In the genomic region with DNA sequence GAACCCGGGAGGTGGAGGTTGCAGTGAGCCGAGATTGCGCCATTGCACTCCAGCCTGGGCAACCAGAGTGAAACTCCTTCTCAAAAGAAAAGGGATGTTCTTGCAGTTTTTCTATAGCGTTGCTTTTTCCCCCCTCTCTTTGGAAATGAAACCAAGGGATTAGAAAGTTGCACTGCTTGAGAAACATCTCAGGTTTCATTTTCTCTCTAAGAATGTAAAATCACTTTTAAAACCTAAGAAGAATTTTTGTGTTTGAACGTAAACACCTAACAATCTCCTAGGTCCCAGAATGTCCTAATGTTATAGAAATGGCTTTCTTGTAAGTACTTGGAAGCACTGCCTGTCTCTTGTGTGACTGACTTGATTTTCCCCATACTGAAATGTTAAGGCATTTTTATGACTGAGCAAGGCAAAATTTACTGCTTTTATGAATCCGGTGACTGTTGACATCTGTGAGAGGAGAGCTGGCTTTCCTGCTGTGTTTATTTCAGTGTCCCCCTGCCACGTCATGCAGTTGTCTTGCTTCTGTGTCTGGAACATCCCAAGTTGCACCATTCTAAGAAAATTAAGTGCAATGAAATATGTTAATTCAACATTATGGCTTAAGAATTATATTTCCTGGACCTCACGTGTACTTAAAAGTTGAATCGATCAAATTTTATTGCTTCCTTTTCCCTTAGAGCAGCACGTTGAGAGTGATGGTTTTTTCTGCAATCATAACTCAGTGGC, we compare ENCODE assay signal across 15 cellular contexts. TPM values are rescaled to one million over a fixed set of nuclear protein-coding genes. Genes with fewer than 3 reads are reported as not detected.
DNase-seq lines count a peak whose midpoint lies in the region; ATAC-seq, FAIRE-seq and TF ChIP-seq lines count a peak whose summit lies in the region.
"Had no signal": no experiment of that assay in that cellular context is flagged by ENCODE, and none has a peak within 500 bp of the region (broad histone marks: within the 10 kb centered on the region; RNA-seq: fewer than 3 reads in every experiment).

No MANE protein-coding gene starts in this region.

- peaks cover 9% of the 10 kb centered on the region for H3K4me1 ChIP-seq in endothelial cell of umbilical vein (ENCODE audit: control insufficient read depth, extremely low read depth, insufficient read depth, low read length)
- H3K4me1 ChIP-seq: tibial artery had no signal

- no peak overlapping the region for H3K27ac ChIP-seq in endothelial cell of umbilical vein (ENCODE audit: insufficient read depth, low read depth, low read length)
- H3K27ac ChIP-seq: tibial artery had no signal

- no peak for TF ChIP-seq POLR2A in endothelial cell of umbilical vein (IDR thresholded peaks at IDR 0.05; ENCODE audit: low read depth, low read length)

- H3K9me1 ChIP-seq in endothelial cell of umbilical vein (replicated peaks; ENCODE audit: control insufficient read depth, extremely low read depth, insufficient read depth, low read length) = no peaks in the 10 kb centered on the region

- H3K36me3 Mint-ChIP-seq in activated CD4-positive, alpha-beta T cell treated with anti-CD3 and anti-CD28 coated beads, Interleukin-2, amount 10 ng/mL, durations not matched to agents 7 days and 5 days (ENCODE audit: low read depth) = peaks cover 25% of the 10 kb centered on the region
- H3K36me3 Mint-ChIP-seq in stimulated activated effector memory CD8-positive, alpha-beta T cell treated with anti-CD3 and anti-CD28 coated beads, Interleukin-12 subunit alpha, Interleukin-12 subunit beta, amount 100 ng/mL, for 72 hours = peaks cover 50% of the 10 kb centered on the region

- peaks cover 27% of the 10 kb centered on the region for H3K4me1 Mint-ChIP-seq in activated CD4-positive, alpha-beta T cell treated with anti-CD3 and anti-CD28 coated beads, Interleukin-2, amount 10 ng/mL, durations not matched to agents 7 days and 5 days
- peaks cover 28% of the 10 kb centered on the region for H3K4me1 Mint-ChIP-seq in stimulated activated effector memory CD8-positive, alpha-beta T cell treated with anti-CD3 and anti-CD28 coated beads, Interleukin-12 subunit alpha, Interleukin-12 subunit beta, amount 100 ng/mL, for 72 hours

- dilution Hi-C loops in endothelial cell of umbilical vein (cut with MboI; ENCODE audit: extremely low pct_ligation_motif_present, low sequenced_read_pairs) = no loop called here

- no peak overlapping the region for H3K4me3 ChIP-seq in endothelial cell of umbilical vein (replicated peaks in 1 of 3; ENCODE audit: insufficient read depth in 1 of 3, low read depth in 1 of 3, low read length in 3 of 3)
- H3K4me3 ChIP-seq: lung, tibial artery had no signal

- no peak overlapping the region for H2AFZ ChIP-seq in endothelial cell of umbilical vein (ENCODE audit: low read depth, low read length)

- H3K27ac Mint-ChIP-seq in activated CD4-positive, alpha-beta T cell treated with anti-CD3 and anti-CD28 coated beads, Interleukin-2, amount 10 ng/mL, durations not matched to agents 7 days and 5 days = peak overlapping the region; percentile 68
- peak overlapping the region; percentile 90 for H3K27ac Mint-ChIP-seq in stimulated activated effector memory CD8-positive, alpha-beta T cell treated with anti-CD3 and anti-CD28 coated beads, Interleukin-12 subunit alpha, Interleukin-12 subunit beta, amount 100 ng/mL, for 72 hours

- no peak for DNase-seq in activated CD4-positive, alpha-beta T cell treated with anti-CD3 and anti-CD28 coated beads, Interleukin-2, amount 10 ng/mL, durations not matched to agents 7 days and 5 days
- no peak for DNase-seq in activated CD4-positive, alpha-beta T cell treated with anti-CD3 and anti-CD28 coated beads for 4 hours
- peak; percentile 74 to 82 for DNase-seq in NOMO-1 (lab: John Stamatoyannopoulos, UW; ENCODE audit: unreplicated experiment in 2 of 2)
- DNase-seq in endothelial cell of umbilical vein (ENCODE audit: low read depth, low spot score) = peak; percentile 27
- no peak for DNase-seq in stimulated activated effector memory CD8-positive, alpha-beta T cell treated with anti-CD3 and anti-CD28 coated beads, Interleukin-12 subunit alpha, Interleukin-12 subunit beta, amount 100 ng/mL, for 72 hours (ENCODE audit: low spot score in 2 of 2)
- DNase-seq in occipital lobe (lab: John Stamatoyannopoulos, UW) = no peak
- DNase-seq in NCI-H345 (lab: John Stamatoyannopoulos, UW) = no peak
- DNase-seq: activated gamma-delta T cell treated with Interleukin-2 at 50 U/mL for 16 hours, DMS 273 treated with DMSO at 0.1 percent for 48 hours, KG1, NCI-H2107, tibial artery had no signal

- CTCF ChIA-PET in activated CD4-positive, alpha-beta T cell treated with anti-CD3 and anti-CD28 coated beads, Interleukin-2, amount 10 ng/mL, durations not matched to agents 7 days and 5 days (lab: Charles Lee) = interaction anchor here (1.3 kb wide), 1 partner anchor 11 kb away, joined by 3 read pairs; no protein-coding TSS in a partner anchor
- CTCF ChIA-PET in endothelial cell of umbilical vein (lab: Charles Lee) = interaction anchor here (2.2 kb wide), 1 partner anchor 16 kb away, joined by 9 read pairs; no protein-coding TSS in a partner anchor

- H3K36me3 ChIP-seq in endothelial cell of umbilical vein (ENCODE audit: control insufficient read depth in 2 of 2, extremely low read depth in 1 of 2, insufficient read depth in 2 of 2, low read length in 2 of 2) = peaks cover 7 to 21% of the 10 kb centered on the region in 2 experiments

- no peak for TF ChIP-seq CTCF in endothelial cell of umbilical vein (IDR thresholded peaks at IDR 0.05; ENCODE audit: extremely low read depth in 1 of 2, insufficient read depth in 1 of 2, low read depth in 1 of 2, low read length in 2 of 2)

- peak; percentile 26 for FAIRE-seq in endothelial cell of umbilical vein (lab: Jason Lieb, UNC)

- no peaks in the 10 kb centered on the region for H3K27me3 ChIP-seq in endothelial cell of umbilical vein (ENCODE audit: control insufficient read depth in 2 of 2, insufficient read depth in 2 of 2, low read length in 2 of 2)
- H3K27me3 ChIP-seq: tibial artery had no signal

- no peak for ATAC-seq in stimulated activated effector memory CD8-positive, alpha-beta T cell treated with anti-CD3 and anti-CD28 coated beads, Interleukin-12 subunit alpha, Interleukin-12 subunit beta, amount 100 ng/mL, for 72 hours
- no peak for ATAC-seq in GM21515 (IDR thresholded peaks at IDR 0.05; ENCODE audit: unreplicated experiment)
- ATAC-seq: esophagus mucosa had no signal

- no peak overlapping the region for H3K4me2 ChIP-seq in endothelial cell of umbilical vein (ENCODE audit: insufficient read depth, low read length)

- no peaks in the 10 kb centered on the region for H3K9me3 ChIP-seq in endothelial cell of umbilical vein (replicated peaks; ENCODE audit: control insufficient read depth, insufficient read depth, low read length)
- H3K9me3 ChIP-seq: tibial artery had no signal

- H3K79me2 ChIP-seq in endothelial cell of umbilical vein (ENCODE audit: control insufficient read depth, insufficient read depth, low read length) = peaks cover 17% of the 10 kb centered on the region

- BruUV-seq in endothelial cell of umbilical vein (replicated peaks; lab: Mats Ljungman, UMichigan) = no TSS peak

- POLR2A ChIA-PET in activated CD4-positive, alpha-beta T cell treated with anti-CD3 and anti-CD28 coated beads, Interleukin-2, amount 10 ng/mL, durations not matched to agents 7 days and 5 days (lab: Charles Lee) = no interaction called here
- POLR2A ChIA-PET in endothelial cell of umbilical vein (lab: Charles Lee) = no interaction called here

- no peak overlapping the region for H3K4me3 Mint-ChIP-seq in activated CD4-positive, alpha-beta T cell treated with anti-CD3 and anti-CD28 coated beads, Interleukin-2, amount 10 ng/mL, durations not matched to agents 7 days and 5 days
- no peak overlapping the region for H3K4me3 Mint-ChIP-seq in stimulated activated effector memory CD8-positive, alpha-beta T cell treated with anti-CD3 and anti-CD28 coated beads, Interleukin-12 subunit alpha, Interleukin-12 subunit beta, amount 100 ng/mL, for 72 hours

- no peaks in the 10 kb centered on the region for H3K27me3 Mint-ChIP-seq in activated CD4-positive, alpha-beta T cell treated with anti-CD3 and anti-CD28 coated beads, Interleukin-2, amount 10 ng/mL, durations not matched to agents 7 days and 5 days

- no peak overlapping the region for H3K9ac ChIP-seq in endothelial cell of umbilical vein (replicated peaks; ENCODE audit: extremely low read depth, insufficient read depth, low read length)

- intact Hi-C loops in endothelial cell of umbilical vein (cut with micrococcal nuclease) = no loop called here

- no peaks in the 10 kb centered on the region for H4K20me1 ChIP-seq in endothelial cell of umbilical vein (replicated peaks; ENCODE audit: control insufficient read depth, extremely low read depth, insufficient read depth, low read length)

- no peaks in the 10 kb centered on the region for H3K9me3 Mint-ChIP-seq in activated CD4-positive, alpha-beta T cell treated with anti-CD3 and anti-CD28 coated beads, Interleukin-2, amount 10 ng/mL, durations not matched to agents 7 days and 5 days
- no peaks in the 10 kb centered on the region for H3K9me3 Mint-ChIP-seq in stimulated activated effector memory CD8-positive, alpha-beta T cell treated with anti-CD3 and anti-CD28 coated beads, Interleukin-12 subunit alpha, Interleukin-12 subunit beta, amount 100 ng/mL, for 72 hours

TF ChIP-seq in endothelial cell of umbilical vein, 7 proteins besides CTCF, POLR2A, EP300 and RAD21 (continues in another document):
- no peak for TF ChIP-seq JUN (IDR thresholded peaks at IDR 0.05; ENCODE audit: borderline replicate concordance, insufficient read depth, insufficient read length, low read depth)
- TF ChIP-seq EZH2 (IDR thresholded peaks at IDR 0.05; ENCODE audit: borderline replicate concordance, low read depth, low read length, severe bottlenecking) = no peak
- no peak for TF ChIP-seq FOS (IDR thresholded peaks at IDR 0.05; ENCODE audit: borderline replicate concordance, insufficient read depth, low read length)
- no peak for TF ChIP-seq POLR2AphosphoS5 (IDR thresholded peaks at IDR 0.05; ENCODE audit: insufficient read depth, low read depth, low read length)
- TF ChIP-seq, protein P1, sequence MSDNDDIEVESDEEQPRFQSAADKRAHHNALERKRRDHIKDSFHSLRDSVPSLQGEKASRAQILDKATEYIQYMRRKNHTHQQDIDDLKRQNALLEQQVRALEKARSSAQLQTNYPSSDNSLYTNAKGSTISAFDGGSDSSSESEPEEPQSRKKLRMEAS (IDR thresholded peaks at IDR 0.05; ENCODE audit: insufficient read depth, insufficient read length) = no peak

RNA-seq across cellular contexts. Expression of a gene that starts 37.8 kb away (rescaled TPM):
- 10 to 100 TPM; 56.7 to 57.2 TPM for total RNA-seq in activated CD4-positive, alpha-beta T cell treated with anti-CD3 and anti-CD28 coated beads, Interleukin-2, amount 10 ng/mL, durations not matched to agents 7 days and 5 days
- total RNA-seq in endothelial cell of umbilical vein (114 and 115 TPM in 2 replicates), occipital lobe (41.6 TPM)
- 27.8 and 33.8 TPM in 2 replicates for polyA plus RNA-seq in endothelial cell of umbilical vein
- polyA plus RNA-seq in endothelial cell of umbilical vein (2011; cell fraction: cytosol; rRNA removed) = 34.5 and 37.1 TPM in 2 replicates
- polyA plus RNA-seq in endothelial cell of umbilical vein (2011; cell fraction: nucleus; rRNA removed) = 30.8 and 43.2 TPM in 2 replicates
- polyA plus RNA-seq in endothelial cell of umbilical vein (2012) = 30.4 and 40.0 TPM in 2 replicates
- polyA minus RNA-seq in endothelial cell of umbilical vein = 64.5 and 65.3 TPM in 2 replicates
- polyA minus RNA-seq in endothelial cell of umbilical vein (2011; cell fraction: cytosol; rRNA and poly(A)+ RNA removed) = 18.5 TPM
- polyA minus RNA-seq in endothelial cell of umbilical vein (2011; cell fraction: nucleus; rRNA and poly(A)+ RNA removed) = 31.3 and 39.8 TPM in 2 replicates

Comparison
In these comparisons a context has a peak if more than half of its experiments do, and no peak if none do; other contexts are left out.
1. DNase-seq: peak in NOMO-1 (2 of 2) and endothelial cell of umbilical vein (single experiment); none in activated CD4-positive, alpha-beta T cell treated with anti-CD3 and anti-CD28 coated beads, Interleukin-2, amount 10 ng/mL, durations not matched to agents 7 days and 5 days (single experiment), activated CD4-positive, alpha-beta T cell treated with anti-CD3 and anti-CD28 coated beads for 4 hours (0 of 2), stimulated activated effector memory CD8-positive, alpha-beta T cell treated with anti-CD3 and anti-CD28 coated beads, Interleukin-12 subunit alpha, Interleukin-12 subunit beta, amount 100 ng/mL, for 72 hours (0 of 2), occipital lobe (single experiment) and NCI-H345 (single experiment).